ENCODE assay signal across 8 cellular contexts in genomic region chr4:48033825-48034413, GRCh38. TPM values are rescaled to one million over a fixed set of nuclear protein-coding genes. Genes with fewer than 3 reads are reported as not detected.
A peak's percentile ranks its signal among the peaks of the same experiment; 100 is the strongest.
DNase-seq lines count a peak whose midpoint lies in the region; ATAC-seq lines count a peak whose summit lies in the region.

No MANE protein-coding gene starts in this region.

- peaks cover 12% of the 10 kb centered on the region for H3K36me3 Mint-ChIP-seq in activated T-helper 17 cell treated with anti-CD3 and anti-CD28 coated beads, Interleukin-2, amount 50 U/mL, for 72 hours (ENCODE audit: low read depth)

- no peaks in the 10 kb centered on the region for H3K27me3 Mint-ChIP-seq in activated T-helper 17 cell treated with anti-CD3 and anti-CD28 coated beads, Interleukin-2, amount 50 U/mL, for 72 hours

- DNase-seq in DMS 273 (lab: John Stamatoyannopoulos, UW; ENCODE audit: unreplicated experiment) (peak; percentile 85), NOMO-1 treated with DMSO at 0.1 percent for 48 hours (lab: John Stamatoyannopoulos, UW; ENCODE audit: unreplicated experiment) (peak; percentile 81), iris pigment epithelial cell (ENCODE audit: low read depth) (peak; percentile 49), amniotic stem cell (lab: John Stamatoyannopoulos, UW) (no peak), NCI-H774 (lab: John Stamatoyannopoulos, UW) (no peak)
- peak; percentile 20 to 41 for DNase-seq in stimulated activated CD8-positive, alpha-beta memory T cell treated with anti-CD3 and anti-CD28 coated beads, Interleukin-4, amount 100 ng/mL, for 4 hours (ENCODE audit: low read depth in 2 of 2, low spot score in 1 of 2)

- H3K27ac Mint-ChIP-seq in activated T-helper 17 cell treated with anti-CD3 and anti-CD28 coated beads, Interleukin-2, amount 50 U/mL, for 72 hours = peak overlapping the region; percentile 35

- no peaks in the 10 kb centered on the region for H3K9me3 Mint-ChIP-seq in activated T-helper 17 cell treated with anti-CD3 and anti-CD28 coated beads, Interleukin-2, amount 50 U/mL, for 72 hours

- H3K4me1 Mint-ChIP-seq in activated T-helper 17 cell treated with anti-CD3 and anti-CD28 coated beads, Interleukin-2, amount 50 U/mL, for 72 hours = peaks cover 33% of the 10 kb centered on the region

- no peak overlapping the region for H3K4me3 Mint-ChIP-seq in activated T-helper 17 cell treated with anti-CD3 and anti-CD28 coated beads, Interleukin-2, amount 50 U/mL, for 72 hours

- peak; percentile 30 for ATAC-seq in GM21786 (IDR thresholded peaks at IDR 0.05; ENCODE audit: unreplicated experiment)
- ATAC-seq in activated T-helper 17 cell treated with anti-CD3 and anti-CD28 coated beads, Interleukin-2, amount 50 U/mL, for 72 hours (replicated peaks) = peak; percentile 23

RNA-seq across cellular contexts. Expression of gene NIPAL1, which starts 17.3 kb away (rescaled TPM):
- 1 to 10 TPM; 1.3 to 3.9 TPM for total RNA-seq in activated T-helper 17 cell treated with anti-CD3 and anti-CD28 coated beads, Interleukin-2, amount 50 U/mL, for 72 hours

RNA-seq across cellular contexts. Expression of gene CNGA1, which starts 17.4 kb away (rescaled TPM):
- under 1 TPM in 1 of 2 donors, not detected in 1; 0.24 TPM for total RNA-seq in activated T-helper 17 cell treated with anti-CD3 and anti-CD28 coated beads, Interleukin-2, amount 50 U/mL, for 72 hours

Comparison
In these comparisons a context has a peak if more than half of its experiments do, and no peak if none do; other contexts are left out.
1. DNase-seq: peak in DMS 273 (single experiment), NOMO-1 treated with DMSO at 0.1 percent for 48 hours (single experiment), iris pigment epithelial cell (single experiment) and stimulated activated CD8-positive, alpha-beta memory T cell treated with anti-CD3 and anti-CD28 coated beads, Interleukin-4, amount 100 ng/mL, for 4 hours (2 of 2); none in amniotic stem cell (single experiment) and NCI-H774 (single experiment).